Comparison of ENCODE assay signal across 8 cellular contexts in genomic region chr10:103888113-103888841, GRCh38. TPM values are rescaled to one million over a fixed set of nuclear protein-coding genes. Genes with fewer than 3 reads are reported as not detected.
DNase-seq lines count a peak whose midpoint lies in the region; ATAC-seq lines count a peak whose summit lies in the region.

No MANE protein-coding gene starts in this region.

- no peak overlapping the region for H3K18ac ChIP-seq in neuronal stem cell (ENCODE audit: low read length)

- no peak overlapping the region for H3K4me2 ChIP-seq in neuronal stem cell (ENCODE audit: insufficient read depth, low read length, poor library complexity, severe bottlenecking)

- POLR2A ChIA-PET in activated CD4-positive, alpha-beta memory T cell treated with anti-CD3 and anti-CD28 coated beads, Interleukin-2, amount 10 ng/mL, durations not matched to agents 7 days and 5 days (lab: Charles Lee): interaction anchor here (0.6 to 3.6 kb wide), 12 partner anchors 22 to 367 kb away, joined by 3 to 49 read pairs (median 3); partner anchors contain the start of gene SFR1

- H3K4me3 ChIP-seq in HAP-1 (no peak overlapping the region), neuronal stem cell (ENCODE audit: low read length in 2 of 2) (no peak overlapping the region)

- no peak overlapping the region for H2BK12ac ChIP-seq in neuronal stem cell (ENCODE audit: low read length)

- no CpG with 5 or more reads among the region's 6 CpGs for WGBS in neuronal stem cell (ENCODE audit: extremely low coverage in 2 of 2, insufficient read length in 2 of 2, insufficient replicate concordance in 1 of 2), 2 donors

- H3K4me1 ChIP-seq in HAP-1 (no peaks in the 10 kb centered on the region), neuronal stem cell (ENCODE audit: control insufficient read depth in 2 of 2, insufficient read depth in 1 of 2, low read depth in 1 of 2, low read length in 2 of 2) (peaks cover 0 to 3% of the 10 kb centered on the region in 2 donors)

- H2AFZ ChIP-seq in neuronal stem cell (ENCODE audit: low read length): no peak overlapping the region

- no peaks in the 10 kb centered on the region for H3K27me3 Mint-ChIP-seq in activated CD4-positive, alpha-beta memory T cell treated with anti-CD3 and anti-CD28 coated beads, Interleukin-2, amount 10 ng/mL, durations not matched to agents 7 days and 5 days

- DNase-seq in activated CD4-positive, CD25-positive, alpha-beta regulatory T cell (lab: John Stamatoyannopoulos, UW): no peak
- peak; percentile 22 to 64 for DNase-seq in HAP-1 (ENCODE audit: low spot score in 2 of 2)
- DNase-seq in NCI-H2081 treated with DMSO at 0.1 percent for 48 hours (lab: John Stamatoyannopoulos, UW): peak; percentile 8
- DNase-seq in activated CD4-positive, alpha-beta memory T cell treated with anti-CD3 and anti-CD28 coated beads, Interleukin-2, amount 10 ng/mL, durations not matched to agents 7 days and 5 days: no peak
- peak; percentile 72 for DNase-seq in foreskin melanocyte
- peak; percentile 24 for DNase-seq in neuronal stem cell (ENCODE audit: low spot score)

- H3K9me3 ChIP-seq in HAP-1 (no peaks in the 10 kb centered on the region), neuronal stem cell (replicated peaks in 1 of 2; ENCODE audit: control insufficient read depth in 2 of 2, insufficient read depth in 1 of 2, low read depth in 1 of 2, low read length in 2 of 2) (no peaks in the 10 kb centered on the region)

- H3K27me3 ChIP-seq in HAP-1 (ENCODE audit: low read depth) (no peaks in the 10 kb centered on the region), neuronal stem cell (ENCODE audit: control insufficient read depth in 3 of 3, insufficient read depth in 3 of 3, low read depth in 1 of 3, low read length in 3 of 3) (no peaks in the 10 kb centered on the region)

- H4K91ac ChIP-seq in neuronal stem cell (ENCODE audit: low read depth, low read length, poor library complexity): no peak overlapping the region

- H3K4me1 Mint-ChIP-seq in activated CD4-positive, alpha-beta memory T cell treated with anti-CD3 and anti-CD28 coated beads, Interleukin-2, amount 10 ng/mL, durations not matched to agents 7 days and 5 days: peaks cover 47% of the 10 kb centered on the region

- in situ Hi-C loops in HAP-1 (cut with MboI; ENCODE audit: low sequenced_read_pairs): loop anchor here (10.0 kb wide), 1 partner anchor 317 kb away; no protein-coding TSS in a partner anchor

- H3K23ac ChIP-seq in neuronal stem cell (ENCODE audit: low read depth, low read length, poor library complexity): no peak overlapping the region

- peaks cover 67% of the 10 kb centered on the region for H3K36me3 Mint-ChIP-seq in activated CD4-positive, alpha-beta memory T cell treated with anti-CD3 and anti-CD28 coated beads, Interleukin-2, amount 10 ng/mL, durations not matched to agents 7 days and 5 days (ENCODE audit: low read depth)

- no peak overlapping the region for H4K8ac ChIP-seq in neuronal stem cell (ENCODE audit: low read depth, low read length)

- CTCF ChIA-PET in activated CD4-positive, alpha-beta memory T cell treated with anti-CD3 and anti-CD28 coated beads, Interleukin-2, amount 10 ng/mL, durations not matched to agents 7 days and 5 days (lab: Charles Lee): interaction anchor here (0.5 to 5.5 kb wide), 42 partner anchors 12 to 403 kb away, joined by 3 to 76 read pairs (median 4); partner anchors contain the start of genes SFR1 and STN1

- H3K9ac ChIP-seq in neuronal stem cell (ENCODE audit: low read depth, low read length, poor library complexity): no peak overlapping the region

- no peaks in the 10 kb centered on the region for H3K79me1 ChIP-seq in neuronal stem cell (ENCODE audit: low read depth, low read length)

- no peak overlapping the region for H2BK120ac ChIP-seq in neuronal stem cell (ENCODE audit: low read depth, low read length)

- no peak overlapping the region for H3K4me3 Mint-ChIP-seq in activated CD4-positive, alpha-beta memory T cell treated with anti-CD3 and anti-CD28 coated beads, Interleukin-2, amount 10 ng/mL, durations not matched to agents 7 days and 5 days

- no peak overlapping the region for H2BK15ac ChIP-seq in neuronal stem cell (ENCODE audit: low read length)

- no peak overlapping the region for H2AK5ac ChIP-seq in neuronal stem cell (ENCODE audit: low read depth, low read length)

- H3K9me3 Mint-ChIP-seq in activated CD4-positive, alpha-beta memory T cell treated with anti-CD3 and anti-CD28 coated beads, Interleukin-2, amount 10 ng/mL, durations not matched to agents 7 days and 5 days: no peaks in the 10 kb centered on the region

- ATAC-seq in activated CD4-positive, CD25-positive, alpha-beta regulatory T cell treated with anti-CD3 and anti-CD28 coated beads, Interleukin-2, amount 50 U/mL, for 24 hours: peak; percentile 70 to 85
- ATAC-seq in HG03025 (IDR thresholded peaks at IDR 0.05; ENCODE audit: low FRiP score, unreplicated experiment): no peak

- H3K4ac ChIP-seq in neuronal stem cell (ENCODE audit: low read length): no peak overlapping the region

- peak overlapping the region; percentile 54 for H3K27ac Mint-ChIP-seq in activated CD4-positive, alpha-beta memory T cell treated with anti-CD3 and anti-CD28 coated beads, Interleukin-2, amount 10 ng/mL, durations not matched to agents 7 days and 5 days

- no peaks in the 10 kb centered on the region for H3K36me3 ChIP-seq in HAP-1 (replicated peaks)
- H3K36me3 ChIP-seq in neuronal stem cell (replicated peaks in 1 of 2; ENCODE audit: control insufficient read depth in 2 of 2, insufficient read depth in 2 of 2, low read length in 2 of 2): peaks cover 0 to 44% of the 10 kb centered on the region in 2 donors

- no peak overlapping the region for H2BK5ac ChIP-seq in neuronal stem cell (ENCODE audit: low read length)

- no peak overlapping the region for H3K14ac ChIP-seq in neuronal stem cell (ENCODE audit: low read length)

- H3K27ac ChIP-seq in neuronal stem cell (replicated peaks; ENCODE audit: low read length): no peak overlapping the region

RNA-seq across cellular contexts. Expression of gene STN1, which starts 29.7 kb away (rescaled TPM):
- total RNA-seq in activated CD4-positive, alpha-beta memory T cell treated with anti-CD3 and anti-CD28 coated beads, Interleukin-2, amount 10 ng/mL, durations not matched to agents 7 days and 5 days: 10 to 100 TPM; 55.1 to 56.8 TPM
- 17.4 TPM for polyA plus RNA-seq in neuronal stem cell (2013, experiment 1 of 2)
- polyA plus RNA-seq in neuronal stem cell (2013, experiment 2 of 2): 16.7 TPM

RNA-seq across cellular contexts. Expression of gene SH3PXD2A, which starts 32.9 kb away (rescaled TPM):
- 10 to 100 TPM; 16.5 to 17.9 TPM for total RNA-seq in activated CD4-positive, alpha-beta memory T cell treated with anti-CD3 and anti-CD28 coated beads, Interleukin-2, amount 10 ng/mL, durations not matched to agents 7 days and 5 days
- polyA plus RNA-seq in neuronal stem cell (2013, experiment 1 of 2): 9.8 TPM
- 9.8 TPM for polyA plus RNA-seq in neuronal stem cell (2013, experiment 2 of 2)

Comparison
In these comparisons a context has a peak if more than half of its experiments do, and no peak if none do; other contexts are left out.
1. DNase-seq: peak in HAP-1 (2 of 2), NCI-H2081 treated with DMSO at 0.1 percent for 48 hours (single experiment), foreskin melanocyte (single experiment) and neuronal stem cell (single experiment); none in activated CD4-positive, CD25-positive, alpha-beta regulatory T cell (0 of 4) and activated CD4-positive, alpha-beta memory T cell treated with anti-CD3 and anti-CD28 coated beads, Interleukin-2, amount 10 ng/mL, durations not matched to agents 7 days and 5 days (single experiment).